11 cellular contexts compared by ENCODE assay signal in the genomic region with DNA sequence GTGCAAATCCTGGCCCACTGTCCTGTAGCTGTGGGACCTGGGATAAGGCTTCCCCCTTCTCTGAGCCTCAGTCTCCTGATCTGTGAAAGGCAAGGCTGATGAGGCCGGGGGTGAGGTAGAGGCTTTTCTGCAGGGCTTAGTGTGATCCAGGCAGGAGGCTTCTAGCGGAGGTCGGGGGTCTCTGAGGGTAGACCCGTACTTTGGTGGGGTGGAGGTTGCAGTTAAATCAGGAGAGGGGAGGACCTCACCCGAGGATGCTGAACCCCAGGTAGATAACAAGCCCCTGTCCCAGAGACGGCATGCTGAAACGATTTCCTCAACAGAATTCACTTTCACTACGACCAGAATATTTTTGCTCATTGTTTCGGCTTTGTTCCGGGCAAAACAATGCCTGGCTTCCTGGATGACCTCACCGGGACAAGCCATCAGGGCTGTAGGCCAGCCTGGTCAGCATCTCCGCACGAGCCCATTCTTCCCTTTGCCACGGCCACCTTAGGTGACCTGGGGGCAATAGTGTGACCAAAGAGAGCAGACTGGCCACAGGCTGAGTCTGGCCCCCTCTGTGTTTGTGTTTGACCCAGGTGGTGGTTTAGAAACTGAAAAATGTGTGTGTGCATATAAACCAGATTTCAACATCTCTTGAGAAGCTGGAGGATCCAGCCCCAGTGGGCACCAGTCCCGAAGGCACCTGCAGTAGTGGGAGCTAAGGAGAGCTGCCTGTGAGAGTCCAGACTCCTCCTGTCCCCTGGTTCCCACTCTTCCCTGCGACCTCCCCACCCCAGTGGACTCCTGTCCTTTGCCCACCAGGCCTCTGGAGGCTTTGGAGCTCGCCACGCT. TPM values are rescaled to one million over a fixed set of nuclear protein-coding genes. Genes with fewer than 3 reads are reported as not detected.
DNase-seq lines count a peak whose midpoint lies in the region; ATAC-seq and TF ChIP-seq lines count a peak whose summit lies in the region.
"Had no signal": no experiment of that assay in that cellular context is flagged by ENCODE, and none has a peak within 500 bp of the region (broad histone marks: within the 10 kb centered on the region; RNA-seq: fewer than 3 reads in every experiment).

No MANE protein-coding gene starts in this region.

- H3F3A ChIP-seq in neural progenitor cell (ENCODE audit: low read depth), result no peaks in the 10 kb centered on the region

- no peak overlapping the region for H3K4me3 ChIP-seq in BLaER1 treated with 17β-estradiol and CSF1 and Interleukin-3, amounts not matched to agents 10 nM and 100 nM
- no peak overlapping the region for H3K4me3 ChIP-seq in neural progenitor cell

- peak overlapping the region; percentile 82 for H3K27ac Mint-ChIP-seq in neural progenitor cell
- H3K27ac Mint-ChIP-seq in activated T-helper 1 cell treated with anti-CD3 and anti-CD28 coated beads, Interleukin-12 subunit alpha, Interleukin-12 subunit beta, Interleukin-2, Interleukin-4 antibody, amounts not matched to agents 30 ng/mL and 10 ng/mL and 1 ng/mL, durations not matched to agents 14 hours and 24 hours and 36 hours, result no peak overlapping the region

- H3K4me2 ChIP-seq in BLaER1 treated with 17β-estradiol and CSF1 and Interleukin-3, amounts not matched to agents 10 nM and 100 nM, result peak overlapping the region in 5 of 11 experiments; percentile 64 to 99 (median 87); a peak in 10 of 22 replicates
- H3K4me2 ChIP-seq in neural progenitor cell, result no peak overlapping the region

- peaks cover 7 to 97% (median 90%) of the 10 kb centered on the region in 11 experiments; a peak in 21 of 22 replicates for H4K20me1 ChIP-seq in BLaER1 treated with 17β-estradiol and CSF1 and Interleukin-3, amounts not matched to agents 10 nM and 100 nM
- H4K20me1 ChIP-seq in neural progenitor cell (ENCODE audit: low read depth), result peaks cover 45% of the 10 kb centered on the region

- no peaks in the 10 kb centered on the region for H3K9me3 Mint-ChIP-seq in neural progenitor cell
- no peaks in the 10 kb centered on the region for H3K9me3 Mint-ChIP-seq in activated T-helper 1 cell treated with anti-CD3 and anti-CD28 coated beads, Interleukin-12 subunit alpha, Interleukin-12 subunit beta, Interleukin-2, Interleukin-4 antibody, amounts not matched to agents 30 ng/mL and 10 ng/mL and 1 ng/mL, durations not matched to agents 14 hours and 24 hours and 36 hours

- ATAC-seq in HG03571 (IDR thresholded peaks at IDR 0.05; ENCODE audit: unreplicated experiment) (no peak), GM19455 (IDR thresholded peaks at IDR 0.05; ENCODE audit: unreplicated experiment) (no peak)
- ATAC-seq: activated CD4-positive, CD25-positive, alpha-beta regulatory T cell treated with anti-CD3 and anti-CD28 coated beads, Interleukin-2, amount 50 U/mL, for 24 hours had no signal

- H2AFZ ChIP-seq in neural progenitor cell (replicated peaks), result no peak overlapping the region

- peaks cover 6% of the 10 kb centered on the region for H3K79me2 ChIP-seq in neural progenitor cell (ENCODE audit: low read depth)

- no peaks in the 10 kb centered on the region for H3K27me3 ChIP-seq in BLaER1 treated with 17β-estradiol and CSF1 and Interleukin-3, amounts not matched to agents 10 nM and 100 nM
- H3K27me3 ChIP-seq in neural progenitor cell, result no peaks in the 10 kb centered on the region

- peaks cover 0 to 17% (median 0%) of the 10 kb centered on the region in 11 experiments; a peak in 6 of 22 replicates for H3K36me3 ChIP-seq in BLaER1 treated with 17β-estradiol and CSF1 and Interleukin-3, amounts not matched to agents 10 nM and 100 nM
- H3K36me3 ChIP-seq in neural progenitor cell, result no peaks in the 10 kb centered on the region

- TF ChIP-seq CTCF in neural progenitor cell (IDR thresholded peaks at IDR 0.05), result no peak

- H3K9me3 ChIP-seq in BLaER1 treated with 17β-estradiol and CSF1 and Interleukin-3, amounts not matched to agents 10 nM and 100 nM (replicated peaks in 1 of 11), result no peaks in the 10 kb centered on the region
- H3K9me3 ChIP-seq in neural progenitor cell (ENCODE audit: low read depth), result no peaks in the 10 kb centered on the region

- peaks cover 60% of the 10 kb centered on the region for H3K4me1 Mint-ChIP-seq in neural progenitor cell
- H3K4me1 Mint-ChIP-seq in activated T-helper 1 cell treated with anti-CD3 and anti-CD28 coated beads, Interleukin-12 subunit alpha, Interleukin-12 subunit beta, Interleukin-2, Interleukin-4 antibody, amounts not matched to agents 30 ng/mL and 10 ng/mL and 1 ng/mL, durations not matched to agents 14 hours and 24 hours and 36 hours (ENCODE audit: low read depth), result peaks cover 54% of the 10 kb centered on the region

- no peak overlapping the region for H3K4me3 Mint-ChIP-seq in neural progenitor cell
- H3K4me3 Mint-ChIP-seq in activated T-helper 1 cell treated with anti-CD3 and anti-CD28 coated beads, Interleukin-12 subunit alpha, Interleukin-12 subunit beta, Interleukin-2, Interleukin-4 antibody, amounts not matched to agents 30 ng/mL and 10 ng/mL and 1 ng/mL, durations not matched to agents 14 hours and 24 hours and 36 hours, result no peak overlapping the region

- peaks cover 6% of the 10 kb centered on the region for H3K27me3 Mint-ChIP-seq in neural progenitor cell (ENCODE audit: insufficient read depth, low read depth)
- H3K27me3 Mint-ChIP-seq in activated T-helper 1 cell treated with anti-CD3 and anti-CD28 coated beads, Interleukin-12 subunit alpha, Interleukin-12 subunit beta, Interleukin-2, Interleukin-4 antibody, amounts not matched to agents 30 ng/mL and 10 ng/mL and 1 ng/mL, durations not matched to agents 14 hours and 24 hours and 36 hours (ENCODE audit: insufficient read depth), result no peaks in the 10 kb centered on the region

- no peaks in the 10 kb centered on the region for H3K36me3 Mint-ChIP-seq in neural progenitor cell
- peaks cover 8% of the 10 kb centered on the region for H3K36me3 Mint-ChIP-seq in activated T-helper 1 cell treated with anti-CD3 and anti-CD28 coated beads, Interleukin-12 subunit alpha, Interleukin-12 subunit beta, Interleukin-2, Interleukin-4 antibody, amounts not matched to agents 30 ng/mL and 10 ng/mL and 1 ng/mL, durations not matched to agents 14 hours and 24 hours and 36 hours (ENCODE audit: low read depth)

- peak overlapping the region in 7 of 11 experiments; percentile 1 to 55 (median 15); a peak in 7 of 22 replicates for H3K9ac ChIP-seq in BLaER1 treated with 17β-estradiol and CSF1 and Interleukin-3, amounts not matched to agents 10 nM and 100 nM
- H3K9ac ChIP-seq in neural progenitor cell, result no peak overlapping the region

- intact Hi-C loops in activated T-helper 1 cell treated with anti-CD3 and anti-CD28 coated beads, Interleukin-12 subunit alpha, Interleukin-12 subunit beta, Interleukin-2, Interleukin-4 antibody, amounts not matched to agents 30 ng/mL and 10 ng/mL and 1 ng/mL, durations not matched to agents 14 hours and 24 hours and 36 hours (cut with micrococcal nuclease), result loop anchor here (10.0 kb wide), 1 partner anchor 509 kb away; the partner anchor contains the start of gene NR2C2

- H3K27ac ChIP-seq in BLaER1 treated with 17β-estradiol and CSF1 and Interleukin-3, amounts not matched to agents 10 nM and 100 nM, result peak overlapping the region in 7 of 11 experiments; percentile 13 to 90 (median 41); a peak in 8 of 22 replicates
- no peak overlapping the region for H3K27ac ChIP-seq in neural progenitor cell

- DNase-seq in HT1080 (ENCODE audit: low read depth) (peak; percentile 22), dermis microvascular lymphatic vessel endothelial cell (ENCODE audit: low read depth in 2 of 2) (peak; percentile 68 to 85), neural progenitor cell (ENCODE audit: low spot score) (no peak), NCI-H1092 (lab: John Stamatoyannopoulos, UW) (no peak)
- no peak for DNase-seq in activated T-helper 1 cell treated with anti-CD3 and anti-CD28 coated beads, Interleukin-12 subunit alpha, Interleukin-12 subunit beta, Interleukin-2, Interleukin-4 antibody, amounts not matched to agents 30 ng/mL and 10 ng/mL and 1 ng/mL, durations not matched to agents 14 hours and 24 hours and 36 hours (ENCODE audit: low spot score)
- DNase-seq: GF-D8, NCI-H526 treated with DMSO at 0.1 percent for 48 hours had no signal

- H3K4me1 ChIP-seq in BLaER1 treated with 17β-estradiol and CSF1 and Interleukin-3, amounts not matched to agents 10 nM and 100 nM, result peaks cover 72 to 98% (median 85%) of the 10 kb centered on the region in 10 experiments
- H3K4me1 ChIP-seq in neural progenitor cell, result peaks cover 7% of the 10 kb centered on the region

RNA-seq across cellular contexts. Expression of gene SLC6A6, which starts 33.0 kb away (rescaled TPM):
- total RNA-seq in HT1080 (2014; rRNA removed; shearing (Covaris generic)), result 36.3 and 40.1 TPM in 2 replicates
- polyA plus RNA-seq in HT1080 (2015; cell fraction: cytosol; rRNA removed), result 23.8 and 30.5 TPM in 2 replicates
- polyA plus RNA-seq in HT1080 (2015; cell fraction: nucleus; rRNA removed), result 99.9 and 112 TPM in 2 replicates
- total RNA-seq in dermis microvascular lymphatic vessel endothelial cell (7.1 and 8.9 TPM in 2 replicates), neural progenitor cell (ENCODE audit: low replicate concordance) (32.9 and 37.2 TPM in 2 replicates)
- 45.4 and 51.2 TPM in 2 replicates for total RNA-seq in activated T-helper 1 cell treated with anti-CD3 and anti-CD28 coated beads, Interleukin-12 subunit alpha, Interleukin-12 subunit beta, Interleukin-2, Interleukin-4 antibody, amounts not matched to agents 30 ng/mL and 10 ng/mL and 1 ng/mL, durations not matched to agents 14 hours and 24 hours and 36 hours

Comparison
In these comparisons a context has a peak if more than half of its experiments do, and no peak if none do; other contexts are left out.
1. DNase-seq: peak in HT1080 (single experiment) and dermis microvascular lymphatic vessel endothelial cell (2 of 2); none in neural progenitor cell (single experiment), NCI-H1092 (single experiment) and activated T-helper 1 cell treated with anti-CD3 and anti-CD28 coated beads, Interleukin-12 subunit alpha, Interleukin-12 subunit beta, Interleukin-2, Interleukin-4 antibody, amounts not matched to agents 30 ng/mL and 10 ng/mL and 1 ng/mL, durations not matched to agents 14 hours and 24 hours and 36 hours (single experiment).